Comparison of ENCODE assay signal across 8 cellular contexts in genomic region chr19:49489601-49490167, GRCh38. TPM values are rescaled to one million over a fixed set of nuclear protein-coding genes. Genes with fewer than 3 reads are reported as not detected.
DNase-seq lines count a peak whose midpoint lies in the region; ATAC-seq and TF ChIP-seq lines count a peak whose summit lies in the region.

No MANE protein-coding gene starts in this region.

- POLR2A ChIA-PET in activated CD4-positive, alpha-beta T cell treated with anti-CD3 and anti-CD28 coated beads, Interleukin-2, amount 10 ng/mL, durations not matched to agents 7 days and 5 days (lab: Charles Lee) = no interaction called here

- peaks cover 51% of the 10 kb centered on the region for H3K4me1 Mint-ChIP-seq in activated CD4-positive, alpha-beta T cell treated with anti-CD3 and anti-CD28 coated beads, Interleukin-2, amount 10 ng/mL, durations not matched to agents 7 days and 5 days
- H3K4me1 Mint-ChIP-seq in glutamatergic neuron (ENCODE audit: low read depth, unreplicated experiment) = peaks cover 4% of the 10 kb centered on the region
- H3K4me1 Mint-ChIP-seq in stimulated activated naive CD8-positive, alpha-beta T cell treated with anti-CD3 and anti-CD28 coated beads, Interleukin-15, Interleukin-2, amounts not matched to agents 100 ng/mL and 50 ng/mL, for 24 hours (ENCODE audit: low read depth) = peaks cover 61% of the 10 kb centered on the region

- peaks cover 61% of the 10 kb centered on the region for H3K36me3 ChIP-seq in WERI-Rb-1

- H3K9me3 Mint-ChIP-seq in activated CD4-positive, alpha-beta T cell treated with anti-CD3 and anti-CD28 coated beads, Interleukin-2, amount 10 ng/mL, durations not matched to agents 7 days and 5 days = no peaks in the 10 kb centered on the region
- H3K9me3 Mint-ChIP-seq in glutamatergic neuron (ENCODE audit: unreplicated experiment) = peaks cover 19% of the 10 kb centered on the region
- H3K9me3 Mint-ChIP-seq in stimulated activated naive CD8-positive, alpha-beta T cell treated with anti-CD3 and anti-CD28 coated beads, Interleukin-15, Interleukin-2, amounts not matched to agents 100 ng/mL and 50 ng/mL, for 24 hours = no peaks in the 10 kb centered on the region

- H3K27ac Mint-ChIP-seq in activated CD4-positive, alpha-beta T cell treated with anti-CD3 and anti-CD28 coated beads, Interleukin-2, amount 10 ng/mL, durations not matched to agents 7 days and 5 days = peak overlapping the region; percentile 91
- H3K27ac Mint-ChIP-seq in glutamatergic neuron (ENCODE audit: unreplicated experiment) = peak overlapping the region; percentile 87
- peak overlapping the region; percentile 100 for H3K27ac Mint-ChIP-seq in stimulated activated naive CD8-positive, alpha-beta T cell treated with anti-CD3 and anti-CD28 coated beads, Interleukin-15, Interleukin-2, amounts not matched to agents 100 ng/mL and 50 ng/mL, for 24 hours

- no peaks in the 10 kb centered on the region for H3K27me3 ChIP-seq in WERI-Rb-1 (ENCODE audit: insufficient read depth, low read depth, severe bottlenecking)

- no peak for ATAC-seq in HG03175 (IDR thresholded peaks at IDR 0.05; ENCODE audit: unreplicated experiment)
- no peak for ATAC-seq in GM21381 (IDR thresholded peaks at IDR 0.05; ENCODE audit: unreplicated experiment)

- CTCF ChIA-PET in activated CD4-positive, alpha-beta T cell treated with anti-CD3 and anti-CD28 coated beads, Interleukin-2, amount 10 ng/mL, durations not matched to agents 7 days and 5 days (lab: Charles Lee) = interaction anchor here (0.5 to 2.2 kb wide), 2 partner anchors 13 to 39 kb away, joined by 3 to 7 read pairs; no protein-coding TSS in a partner anchor

- peak overlapping the region; percentile 97 for H3K27ac ChIP-seq in WERI-Rb-1

- DNase-seq in activated CD4-positive, alpha-beta T cell treated with anti-CD3 and anti-CD28 coated beads, Interleukin-2, amount 10 ng/mL, durations not matched to agents 7 days and 5 days = no peak
- DNase-seq in activated CD4-positive, alpha-beta T cell treated with anti-CD3 and anti-CD28 coated beads for 4 hours = no peak
- no peak for DNase-seq in WERI-Rb-1
- DNase-seq in glutamatergic neuron = no peak
- no peak for DNase-seq in NCI-H2029 (lab: John Stamatoyannopoulos, UW)

- H3K27me3 Mint-ChIP-seq in activated CD4-positive, alpha-beta T cell treated with anti-CD3 and anti-CD28 coated beads, Interleukin-2, amount 10 ng/mL, durations not matched to agents 7 days and 5 days = no peaks in the 10 kb centered on the region
- peaks cover 15% of the 10 kb centered on the region for H3K27me3 Mint-ChIP-seq in glutamatergic neuron (ENCODE audit: unreplicated experiment)
- peaks cover 6% of the 10 kb centered on the region for H3K27me3 Mint-ChIP-seq in stimulated activated naive CD8-positive, alpha-beta T cell treated with anti-CD3 and anti-CD28 coated beads, Interleukin-15, Interleukin-2, amounts not matched to agents 100 ng/mL and 50 ng/mL, for 24 hours

- H3K4me3 ChIP-seq in WERI-Rb-1 (ENCODE audit: low read depth, low read length) = no peak overlapping the region

- peaks cover 2% of the 10 kb centered on the region for H3K9me3 ChIP-seq in WERI-Rb-1 (ENCODE audit: severe bottlenecking)

- peak overlapping the region; percentile 89 for H3K4me3 Mint-ChIP-seq in activated CD4-positive, alpha-beta T cell treated with anti-CD3 and anti-CD28 coated beads, Interleukin-2, amount 10 ng/mL, durations not matched to agents 7 days and 5 days
- H3K4me3 Mint-ChIP-seq in glutamatergic neuron (ENCODE audit: unreplicated experiment) = peak overlapping the region; percentile 91
- H3K4me3 Mint-ChIP-seq in stimulated activated naive CD8-positive, alpha-beta T cell treated with anti-CD3 and anti-CD28 coated beads, Interleukin-15, Interleukin-2, amounts not matched to agents 100 ng/mL and 50 ng/mL, for 24 hours = peak overlapping the region; percentile 100

- H3K36me3 Mint-ChIP-seq in activated CD4-positive, alpha-beta T cell treated with anti-CD3 and anti-CD28 coated beads, Interleukin-2, amount 10 ng/mL, durations not matched to agents 7 days and 5 days (ENCODE audit: low read depth) = peaks cover 75% of the 10 kb centered on the region
- H3K36me3 Mint-ChIP-seq in glutamatergic neuron (ENCODE audit: unreplicated experiment) = peaks cover 5% of the 10 kb centered on the region
- H3K36me3 Mint-ChIP-seq in stimulated activated naive CD8-positive, alpha-beta T cell treated with anti-CD3 and anti-CD28 coated beads, Interleukin-15, Interleukin-2, amounts not matched to agents 100 ng/mL and 50 ng/mL, for 24 hours (ENCODE audit: low read depth) = peaks cover 70% of the 10 kb centered on the region

- no peak for TF ChIP-seq CTCF in WERI-Rb-1 (IDR thresholded peaks at IDR 0.05; ENCODE audit: low read depth, low read length)
- no peak for TF ChIP-seq CTCF in glutamatergic neuron (IDR thresholded peaks at IDR 0.05; ENCODE audit: partially characterized antibody, unreplicated experiment)

RNA-seq across cellular contexts. Expression of gene RPL13A, which starts 2.3 kb away (rescaled TPM):
- 1,000 to 10,000 TPM; 2,327 to 2,349 TPM for total RNA-seq in activated CD4-positive, alpha-beta T cell treated with anti-CD3 and anti-CD28 coated beads, Interleukin-2, amount 10 ng/mL, durations not matched to agents 7 days and 5 days
- 1,648 TPM for total RNA-seq in glutamatergic neuron (ENCODE audit: unreplicated experiment)

RNA-seq across cellular contexts. Expression of gene RPS11, which starts 6.5 kb away (rescaled TPM):
- total RNA-seq in activated CD4-positive, alpha-beta T cell treated with anti-CD3 and anti-CD28 coated beads, Interleukin-2, amount 10 ng/mL, durations not matched to agents 7 days and 5 days = 1,000 to 10,000 TPM; 1,996 to 2,084 TPM
- total RNA-seq in glutamatergic neuron (ENCODE audit: unreplicated experiment) = 1,862 TPM

RNA-seq across cellular contexts. Expression of gene FLT3LG, which starts 15.7 kb away (rescaled TPM):
- total RNA-seq in activated CD4-positive, alpha-beta T cell treated with anti-CD3 and anti-CD28 coated beads, Interleukin-2, amount 10 ng/mL, durations not matched to agents 7 days and 5 days = 100 to 1,000 TPM; 348 to 355 TPM
- 13.1 TPM for total RNA-seq in glutamatergic neuron (ENCODE audit: unreplicated experiment)

RNA-seq across cellular contexts. Expression of gene FCGRT, which starts 22.8 kb away (rescaled TPM):
- 10 to 100 TPM; 25.0 to 27.4 TPM for total RNA-seq in activated CD4-positive, alpha-beta T cell treated with anti-CD3 and anti-CD28 coated beads, Interleukin-2, amount 10 ng/mL, durations not matched to agents 7 days and 5 days
- total RNA-seq in glutamatergic neuron (ENCODE audit: unreplicated experiment) = 8.9 TPM

RNA-seq across cellular contexts. Expression of gene ALDH16A1, which starts 36.7 kb away (rescaled TPM):
- total RNA-seq in activated CD4-positive, alpha-beta T cell treated with anti-CD3 and anti-CD28 coated beads, Interleukin-2, amount 10 ng/mL, durations not matched to agents 7 days and 5 days = 10 to 100 TPM; 49.2 to 60.4 TPM
- 28.6 TPM for total RNA-seq in glutamatergic neuron (ENCODE audit: unreplicated experiment)

Comparison
In these comparisons a context has a peak if more than half of its experiments do, and no peak if none do; other contexts are left out.
1. RNA of gene FLT3LG, which starts 15.7 kb away (total RNA-seq): 348 to 355 TPM in activated CD4-positive, alpha-beta T cell treated with anti-CD3 and anti-CD28 coated beads, Interleukin-2, amount 10 ng/mL, durations not matched to agents 7 days and 5 days; 13.1 TPM in glutamatergic neuron (single experiment); every median in the first group is over 10 times any median in the second.
2. Peak in every context shown above with its lines, with median percentiles within 50 percentile points of each other: H3K27ac Mint-ChIP-seq and H3K4me3 Mint-ChIP-seq.